Comparison of ENCODE assay signal across 8 cellular contexts in genomic region chr6:30682181-30683117, GRCh38. TPM values are rescaled to one million over a fixed set of nuclear protein-coding genes. Genes with fewer than 3 reads are reported as not detected.
A peak's percentile ranks its signal among the peaks of the same experiment; 100 is the strongest.
DNase-seq lines count a peak whose midpoint lies in the region; ATAC-seq, FAIRE-seq and TF ChIP-seq lines count a peak whose summit lies in the region.

No MANE protein-coding gene starts in this region.

- peak; percentile 31 for ATAC-seq in HG03521 (IDR thresholded peaks at IDR 0.05; ENCODE audit: unreplicated experiment)

- H3K27ac ChIP-seq in ACC112 (ENCODE audit: low read depth, low read length) (peak overlapping the region; percentile 96), sigmoid colon (peak overlapping the region; percentile 94 to 99 (median 98))

- TF ChIP-seq POLR2A in sigmoid colon (IDR thresholded peaks at IDR 0.05), result peak; percentile 79 to 87

- intact Hi-C loops in sigmoid colon (cut with DNase I), result loop anchor here (2.0 to 5.0 kb wide), 2 partner anchors 100 to 145 kb away; no protein-coding TSS in a partner anchor

- 30 to 62% methylated on average over 11 of the region's 11 CpGs for WGBS in sigmoid colon, 2 donors

- no peak overlapping the region for H2AFZ ChIP-seq in ACC112 (ENCODE audit: low read length, unreplicated experiment)

- H3K27me3 ChIP-seq in ACC112 (ENCODE audit: insufficient read depth, low read length), result no peaks in the 10 kb centered on the region
- no peaks in the 10 kb centered on the region for H3K27me3 ChIP-seq in sigmoid colon

- TF ChIP-seq EP300 in sigmoid colon (IDR thresholded peaks at IDR 0.05), result peak in 2 of 4 donors; percentile 9 to 21

- peak; percentile 89 for FAIRE-seq in GM19239 (lab: Jason Lieb, UNC)

- H3K79me2 ChIP-seq in ACC112 (ENCODE audit: control insufficient read depth, insufficient read depth, low read length, unreplicated experiment), result peaks cover 85% of the 10 kb centered on the region

- peak overlapping the region; percentile 96 for H3K4me3 ChIP-seq in ACC112 (ENCODE audit: low read depth, low read length)
- peak overlapping the region; percentile 63 to 87 (median 72) for H3K4me3 ChIP-seq in sigmoid colon

- peaks cover 9% of the 10 kb centered on the region for H3K4me1 ChIP-seq in ACC112 (ENCODE audit: control insufficient read depth, insufficient read depth, low read length, unreplicated experiment)
- H3K4me1 ChIP-seq in sigmoid colon, result peaks cover 0 to 79% (median 73%) of the 10 kb centered on the region in 4 donors

- H3K9me3 ChIP-seq in sigmoid colon, result no peaks in the 10 kb centered on the region

- no peak for TF ChIP-seq CTCF in sigmoid colon (IDR thresholded peaks at IDR 0.05)

- H3K36me3 ChIP-seq in ACC112 (ENCODE audit: insufficient read depth, low read length) (peaks cover 26% of the 10 kb centered on the region), sigmoid colon (peaks cover 1 to 25% (median 12%) of the 10 kb centered on the region in 4 donors)

- DNase-seq in GM19239 (ENCODE audit: insufficient read length, low spot score) (peak; percentile 61), T-helper 2 cell (peak; percentile 72 to 97 (median 82)), amygdala (lab: John Stamatoyannopoulos, UW) (peak in 38 of 56 donors; percentile 9 to 68 (median 34)), hypothalamus (lab: John Stamatoyannopoulos, UW) (peak in 37 of 51 donors; percentile 7 to 66 (median 31)), sigmoid colon (peak; percentile 94), DMS79 treated with DMSO at 0.1 percent for 48 hours (lab: John Stamatoyannopoulos, UW) (no peak)

RNA-seq across cellular contexts. Expression of gene PPP1R18, which starts 4.0 kb away (rescaled TPM):
- 10 to 100 TPM; 32.6 to 69.8 (median 39.0) TPM for total RNA-seq in sigmoid colon
- polyA plus RNA-seq in sigmoid colon, result 10 to 100 TPM; 15.0 to 51.2 (median 27.6) TPM

RNA-seq across cellular contexts. Expression of gene NRM, which starts 8.3 kb away (rescaled TPM):
- total RNA-seq in sigmoid colon, result 1 to 10 TPM; 2.4 to 9.7 (median 5.0) TPM
- polyA plus RNA-seq in sigmoid colon, result 10 to 100 TPM in 1 of 3 donors, 1 to 10 TPM in 2; 1.8 to 13.8 (median 2.8) TPM

RNA-seq across cellular contexts. Expression of gene DHX16, which starts 9.6 kb away (rescaled TPM):
- total RNA-seq in sigmoid colon, result 10 to 100 TPM; 18.0 to 22.8 (median 21.3) TPM
- 10 to 100 TPM; 21.6 to 34.2 (median 25.2) TPM for polyA plus RNA-seq in sigmoid colon

RNA-seq across cellular contexts. Expression of gene MDC1, which starts 34.6 kb away (rescaled TPM):
- 10 to 100 TPM in 1 of 4 donors, 1 to 10 TPM in 3; 5.4 to 16.1 (median 6.7) TPM for total RNA-seq in sigmoid colon
- 10 to 100 TPM in 1 of 3 donors, 1 to 10 TPM in 2; 1.8 to 17.4 (median 3.7) TPM for polyA plus RNA-seq in sigmoid colon

RNA-seq across cellular contexts. Expression of gene C6orf136, which starts 35.5 kb away (rescaled TPM):
- 10 to 100 TPM in 2 of 4 donors, 1 to 10 TPM in 2; 7.8 to 36.7 (median 20.7) TPM for total RNA-seq in sigmoid colon
- polyA plus RNA-seq in sigmoid colon, result 10 to 100 TPM; 51.1 to 60.8 (median 52.3) TPM
